Comparison of ENCODE assay signal across 14 cellular contexts in the genomic region with DNA sequence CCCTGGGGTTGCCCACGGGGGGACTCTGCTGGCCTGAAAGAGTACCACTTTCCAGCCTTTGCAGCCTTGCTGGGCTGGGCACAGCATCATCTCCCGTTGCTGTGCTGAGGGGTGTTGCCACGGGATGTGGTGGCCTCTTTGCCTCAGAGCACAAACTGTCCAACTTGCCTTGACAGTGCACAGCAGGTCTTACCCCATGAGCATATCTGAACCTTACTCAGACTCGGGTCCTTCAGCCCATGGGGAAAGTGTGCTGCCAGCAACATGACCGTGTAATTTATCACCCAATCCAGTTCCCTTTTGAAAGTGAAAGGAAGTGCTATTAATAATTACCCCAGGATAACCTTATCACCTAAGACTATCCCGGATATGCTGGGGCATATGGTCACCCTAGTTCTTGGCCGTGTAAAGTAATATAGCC. TPM values are rescaled to one million over a fixed set of nuclear protein-coding genes. Genes with fewer than 3 reads are reported as not detected.
DNase-seq lines count a peak whose midpoint lies in the region; ATAC-seq, FAIRE-seq and TF ChIP-seq lines count a peak whose summit lies in the region.
"Had no signal": no experiment of that assay in that cellular context is flagged by ENCODE, and none has a peak within 500 bp of the region (broad histone marks: within the 10 kb centered on the region; RNA-seq: fewer than 3 reads in every experiment).

No MANE protein-coding gene starts in this region.

- no peaks in the 10 kb centered on the region for H3K9me3 ChIP-seq in K562 (replicated peaks; ENCODE audit: control insufficient read depth, insufficient read depth, low read depth, low read length)
- H3K9me3 ChIP-seq in psoas muscle, result no peaks in the 10 kb centered on the region
- H3K9me3 ChIP-seq: breast epithelium had no signal

- no peak overlapping the region for H3K4me2 ChIP-seq in K562 (ENCODE audit: insufficient read depth, low read length)

- WGBS in K562 (ENCODE audit: insufficient coverage, low coverage, missing lambda C conversion rate), result 21% methylated on average over 7 of the region's 7 CpGs
- 24 to 38% (median 34%) methylated on average over 7 of the region's 7 CpGs for WGBS in psoas muscle, 3 donors

- no peaks in the 10 kb centered on the region for H3K36me3 Mint-ChIP-seq in activated CD4-positive, alpha-beta T cell treated with anti-CD3 and anti-CD28 coated beads, Interleukin-2, amount 10 ng/mL, durations not matched to agents 24 days and 14 days (ENCODE audit: low read depth)

- H4K20me1 ChIP-seq in K562 (replicated peaks; ENCODE audit: control insufficient read depth, insufficient read depth, low read length), result no peaks in the 10 kb centered on the region

- no peaks in the 10 kb centered on the region for H3K9me1 ChIP-seq in K562 (ENCODE audit: control insufficient read depth, insufficient read depth, low read length)

- ATAC-seq in GM19043 (IDR thresholded peaks at IDR 0.05; ENCODE audit: low read depth, unreplicated experiment) (peak; percentile 91), HG03108 (IDR thresholded peaks at IDR 0.05; ENCODE audit: unreplicated experiment) (peak; percentile 89), K562 (peak; percentile 49), psoas muscle (peak in 3 of 4 donors; percentile 74 to 85 (median 79))

- FAIRE-seq in K562 (lab: Jason Lieb, UNC), result no peak
- FAIRE-seq: H1 had no signal

- POLR2A ChIA-PET in K562 (lab: Yijun Ruan, JAX), result no interaction called here

- intact Hi-C loops in K562 (cut with micrococcal nuclease) (no loop called here), psoas muscle (cut with DNase I) (no loop called here)
- intact Hi-C loops in activated CD4-positive, alpha-beta T cell treated with anti-CD3 and anti-CD28 coated beads, Interleukin-2, amount 10 ng/mL, durations not matched to agents 24 days and 14 days (cut with micrococcal nuclease), result no loop called here

- peaks cover 2% of the 10 kb centered on the region for H3K4me1 Mint-ChIP-seq in activated CD4-positive, alpha-beta T cell treated with anti-CD3 and anti-CD28 coated beads, Interleukin-2, amount 10 ng/mL, durations not matched to agents 24 days and 14 days

- H3K36me3 ChIP-seq in K562 (ENCODE audit: control insufficient read depth, insufficient read depth, low read length) (no peaks in the 10 kb centered on the region), psoas muscle (ENCODE audit: insufficient read depth in 1 of 2, low read depth in 1 of 2) (no peaks in the 10 kb centered on the region)
- H3K36me3 ChIP-seq: breast epithelium had no signal

- TF ChIP-seq RAD21 in K562 (CRISPR knock-in tag; conservative IDR thresholded peaks at IDR 0.05 in 1 of 2, IDR thresholded peaks at IDR 0.05 in 1 of 2), result no peak

- H3K27me3 ChIP-seq in K562 (ENCODE audit: control insufficient read depth in 2 of 2, insufficient read depth in 2 of 2, low read length in 2 of 2) (no peaks in the 10 kb centered on the region), psoas muscle (ENCODE audit: insufficient read depth in 3 of 3, low read length in 2 of 3) (no peaks in the 10 kb centered on the region)
- H3K27me3 ChIP-seq: breast epithelium had no signal

- in situ Hi-C loops in K562 (cut with MboI), result no loop called here

- H3K4me1 ChIP-seq in K562 (replicated peaks in 1 of 2; ENCODE audit: control insufficient read depth in 2 of 2, insufficient read depth in 2 of 2, low read length in 2 of 2), result peaks cover 0 to 13% of the 10 kb centered on the region in 2 experiments; a peak in 4 of 5 replicates
- no peaks in the 10 kb centered on the region for H3K4me1 ChIP-seq in psoas muscle
- H3K4me1 ChIP-seq: breast epithelium had no signal

- 0 out of 2 replicates have a peak overlapping the region, but pooled peaks have one; percentile 10 for H2AFZ ChIP-seq in K562 (ENCODE audit: low read depth, low read length)

- H3K27ac Mint-ChIP-seq in activated CD4-positive, alpha-beta T cell treated with anti-CD3 and anti-CD28 coated beads, Interleukin-2, amount 10 ng/mL, durations not matched to agents 24 days and 14 days, result no peak overlapping the region

- CTCF ChIA-PET in K562 (lab: Yijun Ruan, JAX; ENCODE audit: low intra/inter-chr PET ratio), result no interaction called here

- H3K27ac ChIP-seq in K562 (ENCODE audit: extremely low read depth, low read depth, low read length), result no peak overlapping the region
- no peak overlapping the region for H3K27ac ChIP-seq in psoas muscle
- H3K27ac ChIP-seq: breast epithelium, SK-N-MC had no signal

- no peak for TF ChIP-seq POLR2A in K562 (conservative IDR thresholded peaks at IDR 0.05)

- TF ChIP-seq CTCF in K562 (IDR thresholded peaks at IDR 0.05 in 2 of 3, conservative IDR thresholded peaks at IDR 0.05 in 1 of 3; ENCODE audit: insufficient read depth in 2 of 3, low read depth in 1 of 3, low read length in 3 of 3) (0 out of 6 replicates have a peak, but pooled peaks of 1 of the 3 experiments have one; percentile 6), psoas muscle (IDR thresholded peaks at IDR 0.05) (no peak)

- H3K9ac ChIP-seq in K562 (ENCODE audit: insufficient read depth in 1 of 2, low read depth in 2 of 2, low read length in 2 of 2), result peak overlapping the region in 1 of 2 experiments; percentile 29; a peak in 1 of 4 replicates

- no peak for TF ChIP-seq EP300 in K562 (IDR thresholded peaks at IDR 0.05; ENCODE audit: low read length)

- H3K4me3 Mint-ChIP-seq in activated CD4-positive, alpha-beta T cell treated with anti-CD3 and anti-CD28 coated beads, Interleukin-2, amount 10 ng/mL, durations not matched to agents 24 days and 14 days, result no peak overlapping the region

- H3K4me3 ChIP-seq in K562 (no peak overlapping the region), psoas muscle (no peak overlapping the region)
- H3K4me3 ChIP-seq: breast epithelium, SK-N-MC had no signal

- peaks cover 5% of the 10 kb centered on the region for H3K27me3 Mint-ChIP-seq in activated CD4-positive, alpha-beta T cell treated with anti-CD3 and anti-CD28 coated beads, Interleukin-2, amount 10 ng/mL, durations not matched to agents 24 days and 14 days

- no peaks in the 10 kb centered on the region for H3K79me2 ChIP-seq in K562 (ENCODE audit: control insufficient read depth, insufficient read depth, low read length)

- DNase-seq in K562 (ENCODE audit: extremely low read depth in 1 of 4, low spot score in 3 of 4) (no peak), psoas muscle (no peak), iPS-NIHi11 (ENCODE audit: low spot score) (no peak), NCI-H187 (lab: John Stamatoyannopoulos, UW) (no peak), SKM-1 (lab: John Stamatoyannopoulos, UW; ENCODE audit: unreplicated experiment) (no peak)
- no peak for DNase-seq in activated CD4-positive, alpha-beta T cell treated with anti-CD3 and anti-CD28 coated beads, Interleukin-2, amount 10 ng/mL, durations not matched to agents 24 days and 14 days
- DNase-seq: activated CD8-positive, alpha-beta memory T cell treated with anti-CD3 and anti-CD28 coated beads, Interleukin-2, amount 50 U/mL, for 4 hours; glutamatergic neuron; NCI-H1105 had no signal

- H3K9me3 Mint-ChIP-seq in activated CD4-positive, alpha-beta T cell treated with anti-CD3 and anti-CD28 coated beads, Interleukin-2, amount 10 ng/mL, durations not matched to agents 24 days and 14 days, result peaks cover 5% of the 10 kb centered on the region

- BruUV-seq in K562 (replicated peaks; lab: Mats Ljungman, UMichigan), result no TSS peak

TF ChIP-seq in K562, 482 proteins besides CTCF, POLR2A, EP300 and RAD21 (continues in another document):
- TF ChIP-seq SPI1 (IDR thresholded peaks at IDR 0.05; ENCODE audit: borderline replicate concordance, low read depth, low read length) (peak; percentile 7; the same call in 1 of the 2 replicates), GABPA (tag; conservative IDR thresholded peaks at IDR 0.05; ENCODE audit: low read depth) (peak; percentile 53)
- TF ChIP-seq, protein P1, sequence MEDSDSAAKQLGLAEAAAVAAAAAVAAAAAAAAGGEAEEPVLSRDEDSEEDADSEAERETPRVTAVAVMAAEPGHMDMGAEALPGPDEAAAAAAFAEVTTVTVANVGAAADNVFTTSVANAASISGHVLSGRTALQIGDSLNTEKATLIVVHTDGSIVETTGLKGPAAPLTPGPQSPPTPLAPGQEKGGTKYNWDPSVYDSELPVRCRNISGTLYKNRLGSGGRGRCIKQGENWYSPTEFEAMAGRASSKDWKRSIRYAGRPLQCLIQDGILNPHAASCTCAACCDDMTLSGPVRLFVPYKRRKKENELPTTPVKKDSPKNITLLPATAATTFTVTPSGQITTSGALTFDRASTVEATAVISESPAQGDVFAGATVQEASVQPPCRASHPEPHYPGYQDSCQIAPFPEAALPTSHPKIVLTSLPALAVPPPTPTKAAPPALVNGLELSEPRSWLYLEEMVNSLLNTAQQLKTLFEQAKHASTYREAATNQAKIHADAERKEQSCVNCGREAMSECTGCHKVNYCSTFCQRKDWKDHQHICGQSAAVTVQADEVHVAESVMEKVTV (CRISPR knock-in tag; IDR thresholded peaks at IDR 0.05), result no peak

RNA-seq across cellular contexts. Expression of a gene that starts 46.8 kb away (rescaled TPM):
- 6.1 and 7.4 TPM in 2 replicates for total RNA-seq in K562 (2011; cell fraction: chromatin; rRNA removed; ENCODE audit: low replicate concordance)
- total RNA-seq in K562 (2011; cell fraction: nucleolus; rRNA removed), result 3.2 and 6.0 TPM in 2 replicates
- total RNA-seq in K562 (2011; cell fraction: nucleoplasm; rRNA removed), result 4.2 and 10.6 TPM in 2 replicates
- total RNA-seq in K562 (2014; rRNA removed), result 1.5 and 1.7 TPM in 2 replicates
- 1.3 and 2.5 TPM in 2 replicates for total RNA-seq in K562 (2014; rRNA removed; fragmentation: Illumina TruSeq; extraction: Trizol)
- total RNA-seq in K562 (2015; rRNA removed; fragmentation: Illumina TruSeq; extraction: Trizol), result 2.6 and 2.9 TPM in 2 replicates
- total RNA-seq in K562 (2021), result 1.9 and 2.7 TPM in 2 replicates
- 6.8 and 8.3 TPM in 2 replicates for polyA plus RNA-seq in K562 (2011; rRNA removed)
- polyA plus RNA-seq in K562 (2011; cell fraction: cytosol; rRNA removed), result 3.7 and 8.3 TPM in 2 replicates
- 10.0 and 17.3 TPM in 2 replicates for polyA plus RNA-seq in K562 (2011; cell fraction: nucleus; rRNA removed)
- 2.7 and 4.5 TPM in 2 replicates for polyA plus RNA-seq in K562 (2012)
- 2.0 and 2.2 TPM in 2 replicates for polyA plus RNA-seq in K562 (2014; fragmentation: Illumina TruSeq; extraction: Trizol)
- 1 to 10 TPM; 1.1 to 1.2 TPM for polyA plus RNA-seq in K562 (2014; fragmentation: Nextera tagmentation; extraction: Ambion mirVana)
- polyA plus RNA-seq in K562 (2014; rRNA removed), result 2.4 and 3.7 TPM in 2 replicates
- 3.8 and 6.3 TPM in 2 replicates for polyA minus RNA-seq in K562 (2011; rRNA and poly(A)+ RNA removed)
- polyA minus RNA-seq in K562 (2011; cell fraction: cytosol; rRNA and poly(A)+ RNA removed), result 1.6 and 3.1 TPM in 2 replicates
- polyA minus RNA-seq in K562 (2011; cell fraction: nucleus; rRNA and poly(A)+ RNA removed), result 4.4 and 4.6 TPM in 2 replicates
- 1 to 10 TPM; 2.0 to 2.9 (median 2.7) TPM for total RNA-seq in psoas muscle
- polyA plus RNA-seq in psoas muscle, result 1 to 10 TPM in 2 of 3 donors, under 1 TPM in 1; 0.90 to 1.7 (median 1.1) TPM
- total RNA-seq in activated CD4-positive, alpha-beta T cell treated with anti-CD3 and anti-CD28 coated beads, Interleukin-2, amount 10 ng/mL, durations not matched to agents 24 days and 14 days, result 1.8 and 3.5 TPM in 2 replicates
